In the genomic region with DNA sequence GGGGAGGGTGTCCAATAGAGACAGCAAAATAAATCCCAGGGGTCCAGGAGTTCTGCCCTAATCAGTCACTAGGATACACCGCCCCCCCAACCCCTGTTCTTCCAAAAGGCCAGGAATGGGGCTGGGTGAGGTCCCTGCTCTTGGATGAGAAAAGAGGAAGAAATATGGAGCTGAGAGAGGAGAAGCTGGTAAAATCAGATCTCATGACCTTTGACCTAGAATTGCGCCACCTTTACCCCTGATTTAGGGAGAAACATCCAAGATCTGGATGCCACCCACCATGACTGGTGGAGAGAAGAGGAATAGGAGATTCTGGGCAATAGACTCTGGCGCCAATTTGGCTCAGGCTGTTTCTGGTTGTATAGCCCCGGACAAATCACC, we compare ENCODE assay signal across 10 cellular contexts. TPM values are rescaled to one million over a fixed set of nuclear protein-coding genes. Genes with fewer than 3 reads are reported as not detected.
DNase-seq lines count a peak whose midpoint lies in the region; ATAC-seq and TF ChIP-seq lines count a peak whose summit lies in the region.
"Had no signal": no experiment of that assay in that cellular context is flagged by ENCODE, and none has a peak within 500 bp of the region (broad histone marks: within the 10 kb centered on the region; RNA-seq: fewer than 3 reads in every experiment).

No MANE protein-coding gene starts in this region.

- no peak overlapping the region for H3K27ac Mint-ChIP-seq in activated T-helper 17 cell treated with anti-CD3 and anti-CD28 coated beads, Interleukin-2, amount 50 U/mL, for 72 hours
- peak overlapping the region; percentile 41 for H3K27ac Mint-ChIP-seq in type B pancreatic cell

- POLR2A ChIA-PET in GM10248 (lab: Yijun Ruan, JAX), result no interaction called here

- TF ChIP-seq CTCF in type B pancreatic cell (conservative IDR thresholded peaks at IDR 0.05), result no peak
- TF ChIP-seq CTCF in GM10248 (IDR thresholded peaks at IDR 0.05; ENCODE audit: control extremely low read depth, extremely low read depth, low read depth, missing control alignments), result no peak

- DNase-seq in Right ventricle myocardium inferior (ENCODE audit: missing footprints) (peak; percentile 47), left cardiac atrium (no peak), medulla oblongata (ENCODE audit: extremely low spot score) (peak; percentile 37), type B pancreatic cell (ENCODE audit: extremely low spot score, unreplicated experiment) (no peak), A172 (ENCODE audit: low spot score) (no peak), GM10248 (ENCODE audit: extremely low spot score) (no peak)

- ATAC-seq in Right ventricle myocardium inferior, result no peak
- no peak for ATAC-seq in left cardiac atrium
- no peak for ATAC-seq in activated T-helper 17 cell treated with anti-CD3 and anti-CD28 coated beads, Interleukin-2, amount 50 U/mL, for 72 hours (replicated peaks)
- ATAC-seq in HG03378 (IDR thresholded peaks at IDR 0.05; ENCODE audit: unreplicated experiment), result no peak

- no peaks in the 10 kb centered on the region for H3K27me3 Mint-ChIP-seq in activated T-helper 17 cell treated with anti-CD3 and anti-CD28 coated beads, Interleukin-2, amount 50 U/mL, for 72 hours
- H3K27me3 Mint-ChIP-seq in type B pancreatic cell, result no peaks in the 10 kb centered on the region

- intact Hi-C loops in Right ventricle myocardium inferior (cut with DNase I), result no loop called here
- intact Hi-C loops in left cardiac atrium (cut with DNase I), result no loop called here

- H3K4me1 Mint-ChIP-seq in activated T-helper 17 cell treated with anti-CD3 and anti-CD28 coated beads, Interleukin-2, amount 50 U/mL, for 72 hours, result peaks cover 14% of the 10 kb centered on the region
- peaks cover 24% of the 10 kb centered on the region for H3K4me1 Mint-ChIP-seq in type B pancreatic cell (ENCODE audit: unreplicated experiment)

- H3K9me3 Mint-ChIP-seq in activated T-helper 17 cell treated with anti-CD3 and anti-CD28 coated beads, Interleukin-2, amount 50 U/mL, for 72 hours, result no peaks in the 10 kb centered on the region
- no peaks in the 10 kb centered on the region for H3K9me3 Mint-ChIP-seq in type B pancreatic cell

- H3K36me3 Mint-ChIP-seq in activated T-helper 17 cell treated with anti-CD3 and anti-CD28 coated beads, Interleukin-2, amount 50 U/mL, for 72 hours (ENCODE audit: low read depth), result peaks cover 45% of the 10 kb centered on the region
- peaks cover 15% of the 10 kb centered on the region for H3K36me3 Mint-ChIP-seq in type B pancreatic cell

- H3K4me3 Mint-ChIP-seq in activated T-helper 17 cell treated with anti-CD3 and anti-CD28 coated beads, Interleukin-2, amount 50 U/mL, for 72 hours, result peak overlapping the region; percentile 83
- peak overlapping the region; percentile 92 for H3K4me3 Mint-ChIP-seq in type B pancreatic cell

- CTCF ChIA-PET in GM10248 (lab: Yijun Ruan, JAX), result interaction anchor here (1.0 to 3.4 kb wide), 4 partner anchors 8 to 46 kb away, joined by 3 to 22 read pairs (median 6); no protein-coding TSS in a partner anchor

RNA-seq across cellular contexts. Expression of a gene that starts 0.7 kb away (rescaled TPM):
- total RNA-seq in Right ventricle myocardium inferior, result 7.4 TPM
- 1 to 10 TPM; 5.4 to 5.8 TPM for total RNA-seq in left cardiac atrium
- total RNA-seq in activated T-helper 17 cell treated with anti-CD3 and anti-CD28 coated beads, Interleukin-2, amount 50 U/mL, for 72 hours, result 10 to 100 TPM; 22.6 to 24.2 TPM
- 1.8 and 9.5 TPM in 2 replicates for total RNA-seq in type B pancreatic cell (ENCODE audit: low replicate concordance)
- total RNA-seq in A172 (2014; rRNA removed; shearing (Covaris generic)), result 4.0 and 4.5 TPM in 2 replicates

RNA-seq across cellular contexts. Expression of a gene that starts 1.9 kb away (rescaled TPM):
- 1,018 TPM for total RNA-seq in Right ventricle myocardium inferior
- total RNA-seq in left cardiac atrium, result 1,000 to 10,000 TPM; 1,055 to 1,074 TPM
- total RNA-seq in activated T-helper 17 cell treated with anti-CD3 and anti-CD28 coated beads, Interleukin-2, amount 50 U/mL, for 72 hours, result 1,000 to 10,000 TPM; 2,432 to 2,485 TPM
- total RNA-seq in type B pancreatic cell (ENCODE audit: low replicate concordance), result 1,605 and 1,703 TPM in 2 replicates
- 2,332 and 2,918 TPM in 2 replicates for total RNA-seq in A172 (2014; rRNA removed; shearing (Covaris generic))

RNA-seq across cellular contexts. Expression of a gene that starts 27.6 kb away (rescaled TPM):
- total RNA-seq in Right ventricle myocardium inferior (2.9 TPM), left cardiac atrium (1 to 10 TPM; 1.4 to 5.9 TPM), type B pancreatic cell (ENCODE audit: low replicate concordance) (1.5 TPM in 1 of 2 replicates, not detected in the other)
- total RNA-seq in activated T-helper 17 cell treated with anti-CD3 and anti-CD28 coated beads, Interleukin-2, amount 50 U/mL, for 72 hours, result not detected
- total RNA-seq in A172 (2014; rRNA removed; shearing (Covaris generic)), result 0.12 TPM in 1 of 2 replicates, not detected in the other
- total RNA-seq: HT1080 had no signal

RNA-seq across cellular contexts. Expression of a gene that starts 32.2 kb away (rescaled TPM):
- total RNA-seq in Right ventricle myocardium inferior (not detected), left cardiac atrium (not detected), type B pancreatic cell (ENCODE audit: low replicate concordance) (not detected in 2 replicates)
- total RNA-seq in activated T-helper 17 cell treated with anti-CD3 and anti-CD28 coated beads, Interleukin-2, amount 50 U/mL, for 72 hours, result not detected
- total RNA-seq in A172 (2014; rRNA removed; shearing (Covaris generic)), result not detected in 2 replicates
- total RNA-seq: HT1080, right cardiac atrium had no signal

RNA-seq across cellular contexts. Expression of a gene that starts 46.7 kb away (rescaled TPM):
- 19.3 TPM for total RNA-seq in Right ventricle myocardium inferior
- 10 to 100 TPM in 1 of 2 donors, 1 to 10 TPM in 1; 7.6 to 18.0 TPM for total RNA-seq in left cardiac atrium
- total RNA-seq in activated T-helper 17 cell treated with anti-CD3 and anti-CD28 coated beads, Interleukin-2, amount 50 U/mL, for 72 hours, result 1 to 10 TPM in 1 of 2 donors, under 1 TPM in 1; 0.41 to 2.1 TPM
- 1.7 and 5.0 TPM in 2 replicates for total RNA-seq in type B pancreatic cell (ENCODE audit: low replicate concordance)
- total RNA-seq in A172 (2014; rRNA removed; shearing (Covaris generic)), result 0.64 and 2.1 TPM in 2 replicates

Comparison
In these comparisons a context has a peak if more than half of its experiments do, and no peak if none do; other contexts are left out.
1. DNase-seq: peak in Right ventricle myocardium inferior (single experiment) and medulla oblongata (single experiment); none in left cardiac atrium (single experiment), type B pancreatic cell (single experiment), A172 (single experiment) and GM10248 (single experiment).